8 cellular contexts compared by ENCODE assay signal in the genomic region with DNA sequence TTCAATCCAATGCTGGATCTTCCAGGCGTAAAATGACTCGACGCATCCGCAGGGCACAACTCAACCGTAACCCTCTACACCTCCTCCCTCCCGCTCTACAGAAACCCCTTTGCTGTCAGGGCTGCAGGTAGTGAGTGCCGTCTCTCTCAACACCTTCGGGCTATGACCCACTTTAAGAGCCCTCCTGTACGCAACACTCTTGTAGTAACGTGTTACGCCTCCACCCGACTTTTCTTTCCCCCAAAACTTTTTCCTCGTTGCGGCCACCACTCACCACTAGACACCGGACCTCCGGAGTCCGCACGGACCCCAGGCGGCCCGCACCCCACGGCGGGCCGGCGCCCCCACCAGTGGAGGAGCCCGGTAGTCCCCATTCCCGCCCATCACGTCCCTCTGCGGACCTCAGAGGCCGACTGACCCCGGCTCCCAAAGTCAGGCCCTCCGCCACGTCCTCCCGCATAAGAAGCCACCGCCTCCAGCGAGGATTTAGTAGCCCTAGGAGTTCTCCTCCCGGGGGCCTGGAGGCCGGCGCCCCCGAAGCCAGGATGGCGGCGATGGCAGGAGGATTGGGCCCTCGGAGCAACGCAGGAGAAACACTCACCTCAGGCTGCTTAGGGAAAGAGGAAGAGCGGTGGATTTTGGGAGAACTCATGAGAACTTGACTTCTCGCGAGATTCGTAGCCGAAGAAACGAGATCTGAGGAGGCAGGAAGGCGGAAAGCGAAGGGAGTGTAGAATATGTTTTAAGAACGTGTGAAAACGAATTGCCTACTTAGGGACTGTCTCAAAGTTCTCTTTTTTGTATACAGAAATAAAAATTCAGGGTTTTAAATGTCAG. TPM values are rescaled to one million over a fixed set of nuclear protein-coding genes. Genes with fewer than 3 reads are reported as not detected.
DNase-seq lines count a peak whose midpoint lies in the region; ATAC-seq and TF ChIP-seq lines count a peak whose summit lies in the region.

TSS of gene RPL17 (minus strand) at position 609 of the 837 bp plus-strand sequence.

- H3K79me2 ChIP-seq in hepatocyte: peaks cover 28% of the 10 kb centered on the region

- peak within 1 kb of the TSS; percentile 95 for H3K27ac ChIP-seq in hepatocyte

- H2AFZ ChIP-seq in hepatocyte: peak within 1 kb of the TSS; percentile 43

- H3K9me2 ChIP-seq in hepatocyte (replicated peaks; ENCODE audit: insufficient read depth): no peaks in the 10 kb centered on the region

- no peaks in the 10 kb centered on the region for H3K27me3 ChIP-seq in hepatocyte

- H3K4me3 ChIP-seq in astrocyte of the cerebellum (ENCODE audit: low read depth, low read length) (peak within 1 kb of the TSS; percentile 70), hepatocyte (peak within 1 kb of the TSS; percentile 64)

- in situ Hi-C loops in GM13977 (cut with MboI; ENCODE audit: low pct_unique_long_range_greater_than_20kb, low sequenced_read_pairs, unreplicated experiment): no loop called here
- in situ Hi-C loops in astrocyte of the cerebellum (cut with HindIII; ENCODE audit: low sequenced_read_pairs): no loop called here

- ATAC-seq in HG02938 (IDR thresholded peaks at IDR 0.05; ENCODE audit: unreplicated experiment) (peak; percentile 72), HG03025 (IDR thresholded peaks at IDR 0.05; ENCODE audit: low FRiP score, unreplicated experiment) (no peak)

- TF ChIP-seq CTCF in GM13977 (IDR thresholded peaks at IDR 0.05; ENCODE audit: extremely low read depth, insufficient read depth, missing control alignments) (no peak), astrocyte of the cerebellum (IDR thresholded peaks at IDR 0.05; ENCODE audit: low read depth, low read length, missing control alignments) (no peak), hepatocyte (IDR thresholded peaks at IDR 0.05; ENCODE audit: poor library complexity) (no peak)

- WGBS in hepatocyte (ENCODE audit: low lambda C conversion rate, missing lambda C conversion rate): 1% methylated on average over 53 of the region's 53 CpGs

- H3K4me1 ChIP-seq in hepatocyte (ENCODE audit: insufficient read depth): peaks cover 15% of the 10 kb centered on the region

- DNase-seq in GM13977 (ENCODE audit: low spot score) (peak; percentile 95), NCI-H2029 treated with DMSO at 0.1 percent for 48 hours (lab: John Stamatoyannopoulos, UW) (peak; percentile 92), T-helper 9 cell (peak; percentile 73), astrocyte of the cerebellum (ENCODE audit: low read depth) (peak; percentile 100), hepatocyte (ENCODE audit: low spot score) (peak; percentile 97), renal cortical epithelial cell (ENCODE audit: low read depth) (peak; percentile 99)

- peak within 1 kb of the TSS; percentile 83 for H3K4me2 ChIP-seq in hepatocyte

- no peaks in the 10 kb centered on the region for H3K9me3 ChIP-seq in hepatocyte (ENCODE audit: low read depth)

- H4K20me1 ChIP-seq in hepatocyte (ENCODE audit: insufficient read depth, poor library complexity, severe bottlenecking): peaks cover 7% of the 10 kb centered on the region

- H3K36me3 ChIP-seq in hepatocyte (replicated peaks; ENCODE audit: insufficient read depth, low read depth): peaks cover 7% of the 10 kb centered on the region

RNA-seq across cellular contexts. Expression of gene RPL17, which starts in this region (rescaled TPM):
- total RNA-seq in hepatocyte (1,900 and 1,936 TPM in 2 replicates), renal cortical epithelial cell (1,479 and 2,124 TPM in 2 replicates)
- 673 and 708 TPM in 2 replicates for polyA plus RNA-seq in hepatocyte
